ENCODE assay signal across 8 cellular contexts in genomic region chr19:2495130-2495641, GRCh38. TPM values are rescaled to one million over a fixed set of nuclear protein-coding genes. Genes with fewer than 3 reads are reported as not detected.
DNase-seq lines count a peak whose midpoint lies in the region; ATAC-seq and TF ChIP-seq lines count a peak whose summit lies in the region.

No MANE protein-coding gene starts in this region.

- H3K4me3 Mint-ChIP-seq in nephron: peak overlapping the region in 2 of 3 experiments; percentile 45 to 47

- no peaks in the 10 kb centered on the region for H3K9me3 Mint-ChIP-seq in nephron

- H3K27me3 Mint-ChIP-seq in nephron (ENCODE audit: low read depth): peaks cover 4% of the 10 kb centered on the region

- H3K4me3 ChIP-seq in WI38 (ENCODE audit: low read depth, low read length): peak overlapping the region; percentile 63
- H3K4me3 ChIP-seq in fibroblast of villous mesenchyme (ENCODE audit: low read depth, low read length): peak overlapping the region; percentile 69

- no peak for TF ChIP-seq CTCF in WI38 (IDR thresholded peaks at IDR 0.05; ENCODE audit: low read depth, low read length)
- TF ChIP-seq CTCF in fibroblast of villous mesenchyme (IDR thresholded peaks at IDR 0.05; ENCODE audit: insufficient read depth, low read depth, low read length): no peak
- TF ChIP-seq CTCF in nephron (IDR thresholded peaks at IDR 0.05; ENCODE audit: unreplicated experiment in 3 of 3): no peak

- peak; percentile 70 for DNase-seq in CD1c-positive myeloid dendritic cell (ENCODE audit: extremely low spot score)
- peak; percentile 77 for DNase-seq in fibroblast of villous mesenchyme (ENCODE audit: low read depth)
- DNase-seq in NCI-H1694 (lab: John Stamatoyannopoulos, UW): no peak
- DNase-seq in erythroblast (lab: John Stamatoyannopoulos, UW): no peak

- H3K4me1 Mint-ChIP-seq in nephron: peaks cover 40% of the 10 kb centered on the region

- ATAC-seq in HG02759 (IDR thresholded peaks at IDR 0.05; ENCODE audit: unreplicated experiment): peak; percentile 27
- no peak for ATAC-seq in HG03442 (IDR thresholded peaks at IDR 0.05; ENCODE audit: unreplicated experiment)

- H3K27ac Mint-ChIP-seq in nephron: no peak overlapping the region

- no peak for TF ChIP-seq POLR2A in erythroblast (IDR thresholded peaks at IDR 0.05; ENCODE audit: low read length)

- no peaks in the 10 kb centered on the region for H3K36me3 Mint-ChIP-seq in nephron (ENCODE audit: low read depth)

RNA-seq across cellular contexts. Expression of gene GADD45B, which starts 19.3 kb away (rescaled TPM):
- total RNA-seq in fibroblast of villous mesenchyme: 54.8 and 70.9 TPM in 2 replicates

RNA-seq across cellular contexts. Expression of gene LMNB2, which starts 38.4 kb away (rescaled TPM):
- total RNA-seq in fibroblast of villous mesenchyme: 58.6 and 92.0 TPM in 2 replicates

Comparison
In these comparisons a context has a peak if more than half of its experiments do, and no peak if none do; other contexts are left out.
1. DNase-seq: peak in CD1c-positive myeloid dendritic cell (single experiment) and fibroblast of villous mesenchyme (single experiment); none in NCI-H1694 (single experiment) and erythroblast (0 of 2).